ENCODE assay signal across 9 cellular contexts in the genomic region with DNA sequence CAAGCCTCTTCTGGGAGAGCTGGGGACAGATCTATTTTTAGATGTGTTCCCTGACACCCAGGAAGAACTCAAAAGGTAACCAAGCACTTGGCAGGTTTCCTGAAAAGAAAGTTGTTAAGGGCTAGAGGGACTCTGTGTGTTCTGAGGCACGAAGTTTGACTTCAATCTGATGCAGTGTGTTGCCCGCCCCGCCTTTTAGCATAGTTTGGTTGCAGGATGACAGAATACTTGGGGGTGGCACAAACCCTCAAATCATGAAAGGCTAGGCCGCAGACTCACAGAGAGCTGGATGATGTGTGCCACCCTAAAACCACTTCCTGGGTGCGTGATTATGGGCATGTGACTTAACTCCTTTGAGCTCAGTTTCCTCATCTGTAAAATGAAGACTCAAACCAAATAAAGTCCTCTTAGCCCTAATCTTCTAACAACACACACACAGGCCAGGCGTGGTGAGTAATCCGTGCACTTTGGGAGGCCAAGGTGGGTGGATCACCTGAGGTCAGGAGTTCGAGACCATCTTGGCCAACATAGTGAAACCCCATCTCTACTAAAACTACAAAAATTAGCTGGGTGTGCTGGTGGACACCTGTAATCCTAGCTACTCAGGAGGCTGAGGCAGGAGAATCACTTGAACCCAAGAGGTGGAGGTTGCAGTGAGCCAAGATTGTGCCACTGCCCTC. TPM values are rescaled to one million over a fixed set of nuclear protein-coding genes. Genes with fewer than 3 reads are reported as not detected.
A peak's percentile ranks its signal among the peaks of the same experiment; 100 is the strongest.
DNase-seq lines count a peak whose midpoint lies in the region; ATAC-seq and TF ChIP-seq lines count a peak whose summit lies in the region.
"Had no signal": no experiment of that assay in that cellular context is flagged by ENCODE, and none has a peak within 500 bp of the region (broad histone marks: within the 10 kb centered on the region; RNA-seq: fewer than 3 reads in every experiment).

No MANE protein-coding gene starts in this region.

- H3K4me3 ChIP-seq in Jurkat, Clone E6-1 (ENCODE audit: low read length) = no peak overlapping the region

- H3K4me3 Mint-ChIP-seq in immature natural killer cell = peak overlapping the region; percentile 3 to 59 (median 48)
- H3K4me3 Mint-ChIP-seq: naive B cell had no signal

- H3K27me3 Mint-ChIP-seq in immature natural killer cell (ENCODE audit: low read depth in 3 of 3) = peaks cover 0 to 5% (median 0%) of the 10 kb centered on the region in 3 donors

- ATAC-seq in HG03108 (IDR thresholded peaks at IDR 0.05; ENCODE audit: unreplicated experiment) = no peak

- H3K36me3 Mint-ChIP-seq in immature natural killer cell = no peaks in the 10 kb centered on the region
- H3K36me3 Mint-ChIP-seq: naive B cell had no signal

- CTCF ChIA-PET in HEK293T (lab: Yijun Ruan, JAX) = no interaction called here

- peaks cover 14 to 16% of the 10 kb centered on the region in 2 donors for H3K4me1 Mint-ChIP-seq in immature natural killer cell
- H3K4me1 Mint-ChIP-seq: naive B cell had no signal

- peak overlapping the region; percentile 34 to 94 (median 82) for H3K27ac Mint-ChIP-seq in immature natural killer cell
- H3K27ac Mint-ChIP-seq: naive B cell had no signal

- POLR2A ChIA-PET in HEK293T (lab: Yijun Ruan, JAX) = interaction anchor here (1.5 kb wide), 1 partner anchor 82 kb away, joined by 3 read pairs; no protein-coding TSS in a partner anchor

- peak; percentile 91 for DNase-seq in Jurkat, Clone E6-1 (ENCODE audit: low read depth, low spot score)
- DNase-seq in activated T-cell treated with anti-CD3 and anti-CD28 coated beads for 24 hours (ENCODE audit: low read depth) (peak; percentile 78), immature natural killer cell (peak; percentile 52 to 76 (median 62)), NCI-H2196 treated with DMSO at 0.1 percent for 48 hours (lab: John Stamatoyannopoulos, UW; ENCODE audit: unreplicated experiment) (no peak), ecto neural progenitor cell (ENCODE audit: low spot score) (no peak), HEK293T (ENCODE audit: extremely low spot score) (no peak)
- DNase-seq in stimulated activated CD8-positive, alpha-beta memory T cell treated with anti-CD3 and anti-CD28 coated beads, Interleukin-2, amount 100 ng/mL, for 48 hours (ENCODE audit: low read depth in 2 of 2) = peak; percentile 56 to 66
- DNase-seq: naive B cell had no signal

- no peaks in the 10 kb centered on the region for H3K9me3 Mint-ChIP-seq in immature natural killer cell

TF ChIP-seq in HEK293T, 16 proteins besides CTCF, POLR2A, EP300 and RAD21:
- TF ChIP-seq HDGF (IDR thresholded peaks at IDR 0.05; ENCODE audit: borderline replicate concordance) = no peak
- TF ChIP-seq SUZ12 (IDR thresholded peaks at IDR 0.05) = no peak
- TF ChIP-seq LEF1 (IDR thresholded peaks at IDR 0.05; ENCODE audit: borderline replicate concordance) = no peak

RNA-seq across cellular contexts. Expression of a gene that starts 12.8 kb away (rescaled TPM):
- 52.2 TPM for polyA plus RNA-seq in Jurkat, Clone E6-1 (2012; ENCODE audit: insufficient read depth, insufficient read length)
- polyA plus RNA-seq in immature natural killer cell = 10 to 100 TPM; 34.7 to 46.7 (median 41.8) TPM

Comparison
In these comparisons a context has a peak if more than half of its experiments do, and no peak if none do; other contexts are left out.
1. DNase-seq: peak in Jurkat, Clone E6-1 (single experiment), activated T-cell treated with anti-CD3 and anti-CD28 coated beads for 24 hours (single experiment), immature natural killer cell (3 of 3) and stimulated activated CD8-positive, alpha-beta memory T cell treated with anti-CD3 and anti-CD28 coated beads, Interleukin-2, amount 100 ng/mL, for 48 hours (2 of 2); none in NCI-H2196 treated with DMSO at 0.1 percent for 48 hours (single experiment), ecto neural progenitor cell (single experiment) and HEK293T (single experiment).